ENCODE assay signal across 15 cellular contexts in genomic region chr2:67702284-67702683, GRCh38.
DNase-seq lines count a peak whose midpoint lies in the region; ATAC-seq and TF ChIP-seq lines count a peak whose summit lies in the region.
"Had no signal": no experiment of that assay in that cellular context is flagged by ENCODE, and none has a peak within 500 bp of the region (broad histone marks: within the 10 kb centered on the region; RNA-seq: fewer than 3 reads in every experiment).

No MANE protein-coding gene starts in this region.

- DNase-seq in NCI-H2171 treated with DMSO at 0.1 percent for 48 hours (lab: John Stamatoyannopoulos, UW) (peak; percentile 63), NCI-H2171 (lab: John Stamatoyannopoulos, UW) (no peak), DMS 273 treated with DMSO at 0.1 percent for 48 hours (lab: John Stamatoyannopoulos, UW) (peak; percentile 7), SK-N-DZ (ENCODE audit: low spot score) (peak; percentile 98), islet precursor cell (no peak), anterior cingulate cortex (lab: John Stamatoyannopoulos, UW) (no peak)
- DNase-seq in activated CD8-positive, alpha-beta memory T cell treated with anti-CD3 and anti-CD28 coated beads, Interleukin-2, amount 50 U/mL, for 4 hours = no peak
- DNase-seq: Caco-2; Calu3; CD4-positive, alpha-beta T cell; CD8-positive, alpha-beta T cell; DMS79 treated with DMSO at 0.1 percent for 48 hours; GF-D8 had no signal

- ATAC-seq in SK-N-SH treated with all-trans-retinoic acid at 6 μM for 48 hours = no peak; the same call in 2 of the 3 replicates
- ATAC-seq: A549; CD8-positive, alpha-beta T cell had no signal

TF ChIP-seq in SK-N-SH treated with all-trans-retinoic acid at 6 μM for 48 hours, 23 proteins besides CTCF, POLR2A, EP300 and RAD21:
- TF ChIP-seq TCF4 (CRISPR knock-in tag; IDR thresholded peaks at IDR 0.05; ENCODE audit: borderline replicate concordance) (peak; percentile 95), CSDC2 (CRISPR knock-in tag; IDR thresholded peaks at IDR 0.05) (no peak), ZNF8 (CRISPR knock-in tag; IDR thresholded peaks at IDR 0.05) (no peak), ARNTL (CRISPR knock-in tag; IDR thresholded peaks at IDR 0.05; ENCODE audit: borderline replicate concordance, low read depth) (no peak), PATZ1 (CRISPR knock-in tag; IDR thresholded peaks at IDR 0.05; ENCODE audit: borderline replicate concordance) (no peak), ZNF70 (CRISPR knock-in tag; IDR thresholded peaks at IDR 0.05) (0 out of 2 replicates have a peak, but pooled peaks have one; percentile 3), BACH2 (CRISPR knock-in tag; IDR thresholded peaks at IDR 0.05; ENCODE audit: borderline replicate concordance) (no peak), SNAI2 (CRISPR knock-in tag; IDR thresholded peaks at IDR 0.05) (peak; percentile 67; the same call in 1 of the 2 replicates)
- TF ChIP-seq, protein P1, sequence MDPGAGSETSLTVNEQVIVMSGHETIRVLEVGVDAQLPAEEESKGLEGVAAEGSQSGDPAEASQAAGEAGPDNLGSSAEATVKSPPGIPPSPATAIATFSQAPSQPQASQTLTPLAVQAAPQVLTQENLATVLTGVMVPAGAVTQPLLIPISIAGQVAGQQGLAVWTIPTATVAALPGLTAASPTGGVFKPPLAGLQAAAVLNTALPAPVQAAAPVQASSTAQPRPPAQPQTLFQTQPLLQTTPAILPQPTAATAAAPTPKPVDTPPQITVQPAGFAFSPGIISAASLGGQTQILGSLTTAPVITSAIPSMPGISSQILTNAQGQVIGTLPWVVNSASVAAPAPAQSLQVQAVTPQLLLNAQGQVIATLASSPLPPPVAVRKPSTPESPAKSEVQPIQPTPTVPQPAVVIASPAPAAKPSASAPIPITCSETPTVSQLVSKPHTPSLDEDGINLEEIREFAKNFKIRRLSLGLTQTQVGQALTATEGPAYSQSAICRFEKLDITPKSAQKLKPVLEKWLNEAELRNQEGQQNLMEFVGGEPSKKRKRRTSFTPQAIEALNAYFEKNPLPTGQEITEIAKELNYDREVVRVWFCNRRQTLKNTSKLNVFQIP (CRISPR knock-in tag; IDR thresholded peaks at IDR 0.05; ENCODE audit: borderline replicate concordance, low read depth) = no peak

Comparison
In these comparisons a context has a peak if more than half of its experiments do, and no peak if none do; other contexts are left out.
1. DNase-seq: peak in NCI-H2171 treated with DMSO at 0.1 percent for 48 hours (single experiment), DMS 273 treated with DMSO at 0.1 percent for 48 hours (single experiment) and SK-N-DZ (single experiment); none in NCI-H2171 (single experiment), islet precursor cell (single experiment), activated CD8-positive, alpha-beta memory T cell treated with anti-CD3 and anti-CD28 coated beads, Interleukin-2, amount 50 U/mL, for 4 hours (single experiment) and anterior cingulate cortex (0 of 58).